Comparison of ENCODE assay signal across 14 cellular contexts in the genomic region with DNA sequence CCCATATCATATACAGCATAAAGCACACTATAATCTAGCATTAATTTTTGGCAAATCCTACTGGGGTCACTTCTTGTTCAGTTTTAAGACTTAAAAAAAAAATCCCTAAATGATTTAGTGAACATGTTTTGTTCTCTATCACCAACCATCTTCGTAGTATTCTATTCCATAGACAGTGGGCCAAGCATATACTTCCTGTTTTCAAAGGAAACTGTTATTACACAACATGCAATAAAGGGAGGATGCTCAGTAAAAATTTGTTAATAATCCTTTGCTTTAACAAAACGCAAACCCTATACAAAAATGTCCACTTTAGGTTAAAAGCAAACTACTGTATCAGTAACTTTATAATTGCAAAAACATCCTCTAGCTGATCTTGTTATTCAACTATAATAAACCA. TPM values are rescaled to one million over a fixed set of nuclear protein-coding genes. Genes with fewer than 3 reads are reported as not detected.
DNase-seq lines count a peak whose midpoint lies in the region; ATAC-seq and TF ChIP-seq lines count a peak whose summit lies in the region.
"Had no signal": no experiment of that assay in that cellular context is flagged by ENCODE, and none has a peak within 500 bp of the region (broad histone marks: within the 10 kb centered on the region; RNA-seq: fewer than 3 reads in every experiment).

No MANE protein-coding gene starts in this region.

- peak; percentile 22 for DNase-seq in GF-D8 (lab: John Stamatoyannopoulos, UW)
- DNase-seq in SKM-1 (lab: John Stamatoyannopoulos, UW; ENCODE audit: unreplicated experiment) = peak; percentile 49
- DNase-seq in memory B cell (ENCODE audit: low spot score in 2 of 2) = no peak
- DNase-seq in LoVo (ENCODE audit: low spot score) = no peak
- no peak for DNase-seq in activated naive CD4-positive, alpha-beta T cell (lab: John Stamatoyannopoulos, UW)
- DNase-seq in Peyer's patch = no peak
- no peak for DNase-seq in effector memory CD4-positive, alpha-beta T cell
- DNase-seq: DMS153; NCI-H1048; right cardiac atrium; stimulated activated CD4-positive, alpha-beta T cell treated with anti-CD3 and anti-CD28 coated beads, Interleukin-1b, Interleukin-23, amount 100 ng/mL, for 48 hours had no signal

- H3K27me3 ChIP-seq in ACC112 (ENCODE audit: insufficient read depth, low read length) (no peaks in the 10 kb centered on the region), Peyer's patch (no peaks in the 10 kb centered on the region)
- no peaks in the 10 kb centered on the region for H3K27me3 ChIP-seq in effector memory CD4-positive, alpha-beta T cell (replicated peaks; ENCODE audit: control insufficient read depth, insufficient read depth, low read length, poor library complexity, severe bottlenecking)

- no peaks in the 10 kb centered on the region for H3K9me3 ChIP-seq in Peyer's patch
- H3K9me3 ChIP-seq in effector memory CD4-positive, alpha-beta T cell (ENCODE audit: control insufficient read depth, low read length) = no peaks in the 10 kb centered on the region

- no peak overlapping the region for H2AFZ ChIP-seq in ACC112 (ENCODE audit: low read length, unreplicated experiment)

- H3K4me3 Mint-ChIP-seq in memory B cell = no peak overlapping the region
- H3K4me3 Mint-ChIP-seq: dendritic cell treated with granulocyte-macrophage colony-stimulating factor and Interleukin-4, amounts not matched to agents 40 ng/mL and 50 ng/mL, for 4 days; T-helper 1 cell treated with Interleukin-12 subunit alpha and Interleukin-12 subunit beta and Interleukin-4 antibody, amounts not matched to agents 30 μg/mL and 1 μg/mL, for 36 hours had no signal

- H3K4me1 Mint-ChIP-seq in memory B cell = no peaks in the 10 kb centered on the region

- TF ChIP-seq CTCF in Peyer's patch (IDR thresholded peaks at IDR 0.05) = no peak

- H3K4me3 ChIP-seq in ACC112 (ENCODE audit: low read depth, low read length) (peak overlapping the region; percentile 5; the same call in 1 of the 2 replicates), Peyer's patch (no peak overlapping the region)
- no peak overlapping the region for H3K4me3 ChIP-seq in effector memory CD4-positive, alpha-beta T cell (ENCODE audit: insufficient read depth, low read depth, low read length, poor library complexity, severe bottlenecking)

- H3K36me3 ChIP-seq in ACC112 (ENCODE audit: insufficient read depth, low read length) (peaks cover 49% of the 10 kb centered on the region), Peyer's patch (peaks cover 0 to 74% (median 0%) of the 10 kb centered on the region in 3 donors)
- peaks cover 71% of the 10 kb centered on the region for H3K36me3 ChIP-seq in effector memory CD4-positive, alpha-beta T cell (ENCODE audit: control insufficient read depth, insufficient read depth, low read length)

- H3K9me3 Mint-ChIP-seq in memory B cell = no peaks in the 10 kb centered on the region
- H3K9me3 Mint-ChIP-seq: dendritic cell treated with granulocyte-macrophage colony-stimulating factor and Interleukin-4, amounts not matched to agents 40 ng/mL and 50 ng/mL, for 4 days; T-helper 1 cell treated with Interleukin-12 subunit alpha and Interleukin-12 subunit beta and Interleukin-4 antibody, amounts not matched to agents 30 μg/mL and 1 μg/mL, for 36 hours had no signal

- peaks cover 32% of the 10 kb centered on the region for H3K4me1 ChIP-seq in ACC112 (ENCODE audit: control insufficient read depth, insufficient read depth, low read length, unreplicated experiment)
- peaks cover 0 to 13% (median 0%) of the 10 kb centered on the region in 4 donors for H3K4me1 ChIP-seq in Peyer's patch
- H3K4me1 ChIP-seq in effector memory CD4-positive, alpha-beta T cell (ENCODE audit: control insufficient read depth, insufficient read depth, low read length, poor library complexity, severe bottlenecking) = peaks cover 4% of the 10 kb centered on the region

- no peak for ATAC-seq in memory B cell (ENCODE audit: low read depth)

- peak overlapping the region; percentile 61 for H3K27ac ChIP-seq in ACC112 (ENCODE audit: low read depth, low read length)
- peak overlapping the region in 2 of 4 donors; percentile 1 to 11 for H3K27ac ChIP-seq in Peyer's patch
- no peak overlapping the region for H3K27ac ChIP-seq in effector memory CD4-positive, alpha-beta T cell (ENCODE audit: insufficient read depth, low read length, poor library complexity, severe bottlenecking)

- H3K79me2 ChIP-seq in ACC112 (ENCODE audit: control insufficient read depth, insufficient read depth, low read length, unreplicated experiment) = peaks cover 23% of the 10 kb centered on the region

- peak overlapping the region; percentile 63 for H3K27ac Mint-ChIP-seq in memory B cell
- H3K27ac Mint-ChIP-seq: dendritic cell treated with granulocyte-macrophage colony-stimulating factor and Interleukin-4, amounts not matched to agents 40 ng/mL and 50 ng/mL, for 4 days; T-helper 1 cell treated with Interleukin-12 subunit alpha and Interleukin-12 subunit beta and Interleukin-4 antibody, amounts not matched to agents 30 μg/mL and 1 μg/mL, for 36 hours had no signal

- H3K27me3 Mint-ChIP-seq in memory B cell = no peaks in the 10 kb centered on the region
- H3K27me3 Mint-ChIP-seq: dendritic cell treated with granulocyte-macrophage colony-stimulating factor and Interleukin-4, amounts not matched to agents 40 ng/mL and 50 ng/mL, for 4 days had no signal

- peaks cover 17% of the 10 kb centered on the region for H3K36me3 Mint-ChIP-seq in memory B cell

- no peak for TF ChIP-seq POLR2A in Peyer's patch (IDR thresholded peaks at IDR 0.05)

RNA-seq across cellular contexts. Expression of gene CCNH, which starts 13.0 kb away (rescaled TPM):
- total RNA-seq in Peyer's patch = 100 to 1,000 TPM in 3 of 4 donors, 10 to 100 TPM in 1; 81.7 to 370 (median 127) TPM

Comparison
In these comparisons a context has a peak if more than half of its experiments do, and no peak if none do; other contexts are left out.
1. DNase-seq: peak in GF-D8 (single experiment) and SKM-1 (single experiment); none in memory B cell (0 of 2), LoVo (single experiment), activated naive CD4-positive, alpha-beta T cell (0 of 4), Peyer's patch (0 of 3) and effector memory CD4-positive, alpha-beta T cell (0 of 3).